In the genomic region with DNA sequence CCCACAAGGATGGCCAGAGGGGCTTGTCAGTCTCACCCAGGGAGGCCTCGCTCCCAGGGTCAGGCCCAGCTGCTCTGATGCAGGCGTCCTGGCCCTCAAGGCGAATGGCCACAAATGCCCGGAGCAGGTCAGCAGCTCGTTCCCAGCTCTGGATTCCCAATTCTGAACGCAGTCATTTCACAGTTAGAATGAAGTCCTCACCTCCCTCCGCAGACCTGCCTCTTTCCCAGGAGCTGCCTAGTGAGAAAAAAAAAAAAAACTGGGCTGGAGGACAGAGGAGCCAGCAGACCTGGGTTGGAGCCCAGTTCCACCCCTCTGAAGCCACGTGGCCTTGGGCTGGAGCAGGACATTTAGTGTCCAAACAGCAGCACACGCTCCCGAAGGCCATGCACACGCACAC, we compare ENCODE assay signal across 24 cellular contexts.
DNase-seq lines count a peak whose midpoint lies in the region; ATAC-seq and TF ChIP-seq lines count a peak whose summit lies in the region.
"Had no signal": no experiment of that assay in that cellular context is flagged by ENCODE, and none has a peak within 500 bp of the region (broad histone marks: within the 10 kb centered on the region; RNA-seq: fewer than 3 reads in every experiment).

No MANE protein-coding gene starts in this region.

- H3K36me3 Mint-ChIP-seq in activated CD8-positive, alpha-beta memory T cell treated with anti-CD3 and anti-CD28 coated beads, Interleukin-2, amount 10 ng/mL, durations not matched to agents 7 days and 5 days = no peaks in the 10 kb centered on the region
- H3K36me3 Mint-ChIP-seq: activated naive CD8-positive, alpha-beta T cell treated with anti-CD3 and anti-CD28 coated beads for 36 hours had no signal

- H3K4me1 ChIP-seq in right atrium auricular region (no peaks in the 10 kb centered on the region), left ventricle myocardium inferior (no peaks in the 10 kb centered on the region)

- CTCF ChIA-PET in activated CD8-positive, alpha-beta memory T cell treated with anti-CD3 and anti-CD28 coated beads, Interleukin-2, amount 10 ng/mL, durations not matched to agents 7 days and 5 days (lab: Charles Lee) = no interaction called here

- H3K27ac ChIP-seq in right atrium auricular region (no peak overlapping the region), left ventricle myocardium inferior (replicated peaks) (no peak overlapping the region)
- H3K27ac ChIP-seq: thoracic aorta had no signal

- no peak for ATAC-seq in activated CD8-positive, alpha-beta memory T cell treated with anti-CD3 and anti-CD28 coated beads, Interleukin-2, amount 10 ng/mL, durations not matched to agents 7 days and 5 days
- no peak for ATAC-seq in GM19467 (IDR thresholded peaks at IDR 0.05; ENCODE audit: unreplicated experiment)
- ATAC-seq: GM23338, PC-3 had no signal

- intact Hi-C loops in left ventricle myocardium inferior (cut with micrococcal nuclease) (no loop called here), posterior vena cava (cut with DNase I) (no loop called here)

- H3K4me3 Mint-ChIP-seq in activated CD8-positive, alpha-beta memory T cell treated with anti-CD3 and anti-CD28 coated beads, Interleukin-2, amount 10 ng/mL, durations not matched to agents 7 days and 5 days = no peak overlapping the region
- H3K4me3 Mint-ChIP-seq: activated B cell treated with CpG ODN at 0.5 μM for 24 hours; activated naive CD8-positive, alpha-beta T cell treated with anti-CD3 and anti-CD28 coated beads for 36 hours; central memory CD8-positive, alpha-beta T cell; GM23338; nephron progenitor cell had no signal

- H3K4me1 Mint-ChIP-seq in activated CD8-positive, alpha-beta memory T cell treated with anti-CD3 and anti-CD28 coated beads, Interleukin-2, amount 10 ng/mL, durations not matched to agents 7 days and 5 days = no peaks in the 10 kb centered on the region
- H3K4me1 Mint-ChIP-seq: activated B cell treated with CpG ODN at 0.5 μM for 24 hours; activated naive CD8-positive, alpha-beta T cell treated with anti-CD3 and anti-CD28 coated beads for 36 hours; central memory CD8-positive, alpha-beta T cell had no signal

- peaks cover 8% of the 10 kb centered on the region for H3K27me3 Mint-ChIP-seq in activated CD8-positive, alpha-beta memory T cell treated with anti-CD3 and anti-CD28 coated beads, Interleukin-2, amount 10 ng/mL, durations not matched to agents 7 days and 5 days

- H3K4me3 ChIP-seq in right atrium auricular region = no peak overlapping the region
- no peak overlapping the region for H3K4me3 ChIP-seq in left ventricle myocardium inferior
- H3K4me3 ChIP-seq: GM23338, thoracic aorta had no signal

- DNase-seq in right atrium auricular region (ENCODE audit: low spot score) (peak; percentile 28), left ventricle myocardium inferior (no peak), islet precursor cell (peak; percentile 17), posterior vena cava (ENCODE audit: low spot score) (peak; percentile 75), SKM-1 (lab: John Stamatoyannopoulos, UW; ENCODE audit: unreplicated experiment) (no peak), NCI-H1694 (lab: John Stamatoyannopoulos, UW) (no peak)
- DNase-seq in activated CD8-positive, alpha-beta memory T cell treated with anti-CD3 and anti-CD28 coated beads, Interleukin-2, amount 10 ng/mL, durations not matched to agents 7 days and 5 days = no peak
- DNase-seq: ACHN; activated naive CD8-positive, alpha-beta T cell treated with anti-CD3 and anti-CD28 coated beads for 36 hours; mammary epithelial cell; MV-4-11; NCI-H2171; NCI-H524; nephron progenitor cell; NK-92 treated with Interleukin-12 subunit alpha and Interleukin-12 subunit beta, amount 100 ng/mL, for 24 hours; PC-3; SIG-M5; stimulated activated naive CD4-positive, alpha-beta T cell treated with Interleukin-2 at 50 U/mL for 16 hours; T1000 had no signal

- H3K27ac Mint-ChIP-seq in activated CD8-positive, alpha-beta memory T cell treated with anti-CD3 and anti-CD28 coated beads, Interleukin-2, amount 10 ng/mL, durations not matched to agents 7 days and 5 days = no peak overlapping the region
- H3K27ac Mint-ChIP-seq: activated B cell treated with CpG ODN at 0.5 μM for 24 hours; activated naive CD8-positive, alpha-beta T cell treated with anti-CD3 and anti-CD28 coated beads for 36 hours; GM23338; nephron progenitor cell had no signal

- no peaks in the 10 kb centered on the region for H3K36me3 ChIP-seq in right atrium auricular region
- no peaks in the 10 kb centered on the region for H3K36me3 ChIP-seq in left ventricle myocardium inferior
- H3K36me3 ChIP-seq: thoracic aorta had no signal

- TF ChIP-seq CTCF in right atrium auricular region (IDR thresholded peaks at IDR 0.05) (no peak), left ventricle myocardium inferior (IDR thresholded peaks at IDR 0.05; ENCODE audit: borderline replicate concordance) (no peak)

- H3K27me3 ChIP-seq in right atrium auricular region (no peaks in the 10 kb centered on the region), left ventricle myocardium inferior (ENCODE audit: low read depth) (peaks cover 96% of the 10 kb centered on the region)

- H3K9me3 Mint-ChIP-seq in activated CD8-positive, alpha-beta memory T cell treated with anti-CD3 and anti-CD28 coated beads, Interleukin-2, amount 10 ng/mL, durations not matched to agents 7 days and 5 days (ENCODE audit: low read depth) = no peaks in the 10 kb centered on the region
- H3K9me3 Mint-ChIP-seq: activated B cell treated with CpG ODN at 0.5 μM for 24 hours; central memory CD8-positive, alpha-beta T cell had no signal

- peaks cover 0 to 7% of the 10 kb centered on the region in 2 donors for H3K9me3 ChIP-seq in right atrium auricular region
- H3K9me3 ChIP-seq in left ventricle myocardium inferior (replicated peaks) = peaks cover 10% of the 10 kb centered on the region
- H3K9me3 ChIP-seq: thoracic aorta had no signal

Comparison
In these comparisons a context has a peak if more than half of its experiments do, and no peak if none do; other contexts are left out.
1. DNase-seq: peak in right atrium auricular region (single experiment), islet precursor cell (single experiment) and posterior vena cava (single experiment); none in left ventricle myocardium inferior (single experiment), SKM-1 (single experiment), activated CD8-positive, alpha-beta memory T cell treated with anti-CD3 and anti-CD28 coated beads, Interleukin-2, amount 10 ng/mL, durations not matched to agents 7 days and 5 days (single experiment) and NCI-H1694 (single experiment).